Comparison of ENCODE assay signal across 29 cellular contexts in genomic region chr7:21137640-21138039, GRCh38.
"Had no signal": no experiment of that assay in that cellular context is flagged by ENCODE, and none has a peak within 500 bp of the region (broad histone marks: within the 10 kb centered on the region; RNA-seq: fewer than 3 reads in every experiment).

No MANE protein-coding gene starts in this region.

- H3K27ac Mint-ChIP-seq: stimulated activated effector memory CD8-positive, alpha-beta T cell treated with anti-CD3 and anti-CD28 coated beads, Interleukin-12 subunit alpha, Interleukin-12 subunit beta, amount 100 ng/mL, for 72 hours; stimulated activated memory B cell treated with anti-CD40 and anti-IgM and Interleukin-4, amounts not matched to agents 10 μg/mL and 1 μg/mL and 100 μg/mL, for 72 hours; stimulated activated naive B cell treated with anti-CD40 and anti-IgM and Interleukin-4, amounts not matched to agents 10 μg/mL and 1 μg/mL and 100 μg/mL, for 72 hours; stimulated activated naive CD8-positive, alpha-beta T cell treated with anti-CD3 and anti-CD28 coated beads, Interleukin-15, amount 100 ng/mL, for 72 hours; stimulated activated naive CD8-positive, alpha-beta T cell treated with anti-CD3 and anti-CD28 coated beads, Interleukin-15, Interleukin-2, amounts not matched to agents 100 ng/mL and 50 ng/mL, for 24 hours; type B pancreatic cell had no signal

- H3K9me3 ChIP-seq: testis, thoracic aorta, thyroid gland, transverse colon, upper lobe of right lung, uterus, vagina had no signal

- FAIRE-seq: urothelium cell line had no signal

- H3K27ac ChIP-seq: stomach, suprapubic skin, testis, thoracic aorta, thyroid gland, tibial artery, tibial nerve, transverse colon, upper lobe of left lung, upper lobe of right lung, uterus, vagina had no signal

- H3K4me3 ChIP-seq: stomach, suprapubic skin, testis, thoracic aorta, thyroid gland, tibial artery, tibial nerve, transverse colon, upper lobe of left lung, upper lobe of right lung, uterus, vagina had no signal

- H3K36me3 ChIP-seq: stomach, suprapubic skin, thoracic aorta, thyroid gland, tibial artery, tibial nerve, transverse colon, upper lobe of left lung, upper lobe of right lung, uterus, vagina had no signal

- ATAC-seq: stimulated activated effector memory CD8-positive, alpha-beta T cell treated with anti-CD3 and anti-CD28 coated beads, Interleukin-12 subunit alpha, Interleukin-12 subunit beta, amount 100 ng/mL, for 72 hours; stimulated activated memory B cell treated with anti-CD40 and anti-IgM and Interleukin-4, amounts not matched to agents 10 μg/mL and 1 μg/mL and 100 μg/mL, for 72 hours; stimulated activated naive B cell treated with anti-CD40 and anti-IgM and Interleukin-4, amounts not matched to agents 10 μg/mL and 1 μg/mL and 100 μg/mL, for 72 hours; stimulated activated naive CD8-positive, alpha-beta T cell treated with anti-CD3 and anti-CD28 coated beads, Interleukin-15, amount 100 ng/mL, for 72 hours; stimulated activated naive CD8-positive, alpha-beta T cell treated with anti-CD3 and anti-CD28 coated beads, Interleukin-15, Interleukin-2, amounts not matched to agents 100 U/mL and 50 U/mL, for 24 hours; upper lobe of right lung had no signal

- H3K4me1 ChIP-seq: stomach, suprapubic skin, testis, thyroid gland, tibial artery, tibial nerve, upper lobe of left lung, upper lobe of right lung, uterus, vagina had no signal

- DNase-seq: stimulated activated CD4-positive, alpha-beta T cell treated with anti-CD3 and anti-CD28 coated beads, Interleukin-2, amount 100 ng/mL, for 48 hours; stimulated activated CD4-positive, alpha-beta T cell treated with anti-CD3 and anti-CD28 coated beads, Interleukin-4, amount 100 ng/mL, for 1 hour; stimulated activated CD4-positive, alpha-beta T cell treated with anti-CD3 and anti-CD28 coated beads, Interleukin-4, amount 100 ng/mL, for 24 hours; stimulated activated CD4-positive, alpha-beta T cell treated with anti-CD3 and anti-CD28 coated beads, Interleukin-4, amount 100 ng/mL, for 4 hours; stimulated activated CD8-positive, alpha-beta memory T cell treated with anti-CD3 and anti-CD28 coated beads, Interleukin-4, amount 100 ng/mL, for 48 hours; stimulated activated naive B cell treated with anti-CD40 and anti-IgM and Interleukin-4, amounts not matched to agents 10 μg/mL and 1 μg/mL and 100 μg/mL, for 72 hours; stimulated activated naive CD4-positive, alpha-beta T cell; stimulated activated naive CD4-positive, alpha-beta T cell treated with Interleukin-2 at 50 U/mL for 16 hours; stimulated activated naive CD8-positive, alpha-beta T cell treated with anti-CD3 and anti-CD28 coated beads, Interleukin-15, amount 100 ng/mL, for 72 hours; stimulated activated naive CD8-positive, alpha-beta T cell treated with anti-CD3 and anti-CD28 coated beads, Interleukin-15, Interleukin-2, amounts not matched to agents 100 U/mL and 50 U/mL, for 24 hours; stomach; substantia nigra; testis; thyroid gland; tibial artery; transverse colon; trophoblast cell; upper lobe of left lung; upper lobe of right lung; uterus had no signal

- H3K4me3 Mint-ChIP-seq: stimulated activated effector memory CD8-positive, alpha-beta T cell treated with anti-CD3 and anti-CD28 coated beads, Interleukin-12 subunit alpha, Interleukin-12 subunit beta, amount 100 ng/mL, for 72 hours; stimulated activated memory B cell treated with anti-CD40 and anti-IgM and Interleukin-4, amounts not matched to agents 10 μg/mL and 1 μg/mL and 100 μg/mL, for 72 hours; stimulated activated naive B cell treated with anti-CD40 and anti-IgM and Interleukin-4, amounts not matched to agents 10 μg/mL and 1 μg/mL and 100 μg/mL, for 72 hours; stimulated activated naive CD8-positive, alpha-beta T cell treated with anti-CD3 and anti-CD28 coated beads, Interleukin-15, amount 100 ng/mL, for 72 hours; stimulated activated naive CD8-positive, alpha-beta T cell treated with anti-CD3 and anti-CD28 coated beads, Interleukin-15, Interleukin-2, amounts not matched to agents 100 ng/mL and 50 ng/mL, for 24 hours; type B pancreatic cell had no signal

- H3K27me3 ChIP-seq: stomach, testis, thyroid gland, tibial artery, tibial nerve, transverse colon, upper lobe of left lung, upper lobe of right lung, uterus, vagina had no signal

- H3K36me3 Mint-ChIP-seq: stimulated activated effector memory CD8-positive, alpha-beta T cell treated with anti-CD3 and anti-CD28 coated beads, Interleukin-12 subunit alpha, Interleukin-12 subunit beta, amount 100 ng/mL, for 72 hours; stimulated activated memory B cell treated with anti-CD40 and anti-IgM and Interleukin-4, amounts not matched to agents 10 μg/mL and 1 μg/mL and 100 μg/mL, for 72 hours; stimulated activated naive B cell treated with anti-CD40 and anti-IgM and Interleukin-4, amounts not matched to agents 10 μg/mL and 1 μg/mL and 100 μg/mL, for 72 hours; type B pancreatic cell had no signal

- H3K27me3 Mint-ChIP-seq: stimulated activated memory B cell treated with anti-CD40 and anti-IgM and Interleukin-4, amounts not matched to agents 10 μg/mL and 1 μg/mL and 100 μg/mL, for 72 hours had no signal

- H3K4me1 Mint-ChIP-seq: stimulated activated effector memory CD8-positive, alpha-beta T cell treated with anti-CD3 and anti-CD28 coated beads, Interleukin-12 subunit alpha, Interleukin-12 subunit beta, amount 100 ng/mL, for 72 hours; stimulated activated memory B cell treated with anti-CD40 and anti-IgM and Interleukin-4, amounts not matched to agents 10 μg/mL and 1 μg/mL and 100 μg/mL, for 72 hours; stimulated activated naive B cell treated with anti-CD40 and anti-IgM and Interleukin-4, amounts not matched to agents 10 μg/mL and 1 μg/mL and 100 μg/mL, for 72 hours; stimulated activated naive CD8-positive, alpha-beta T cell treated with anti-CD3 and anti-CD28 coated beads, Interleukin-15, amount 100 ng/mL, for 72 hours had no signal
